Comparison of ENCODE assay signal across 25 cellular contexts in genomic region chr7:133079296-133079695, GRCh38. TPM values are rescaled to one million over a fixed set of nuclear protein-coding genes. Genes with fewer than 3 reads are reported as not detected.
DNase-seq lines count a peak whose midpoint lies in the region; ATAC-seq, FAIRE-seq and TF ChIP-seq lines count a peak whose summit lies in the region.
"Had no signal": no experiment of that assay in that cellular context is flagged by ENCODE, and none has a peak within 500 bp of the region (broad histone marks: within the 10 kb centered on the region; RNA-seq: fewer than 3 reads in every experiment).

No MANE protein-coding gene starts in this region.

- DNase-seq in DND-41 = no peak
- no peak for DNase-seq in astrocyte (ENCODE audit: low read depth)
- no peak for DNase-seq in SJCRH30
- DNase-seq in transverse colon = no peak
- no peak for DNase-seq in retina
- DNase-seq: activated CD4-positive, alpha-beta T cell treated with anti-CD3 and anti-CD28 coated beads, Interleukin-2, amount 50 U/mL, for 4 hours; activated CD8-positive, alpha-beta memory T cell treated with anti-CD3 and anti-CD28 coated beads, Interleukin-2, amount 50 U/mL, for 48 hours; activated gamma-delta T cell; amygdala; Caco-2; central memory CD4-positive, alpha-beta T cell; gastrocnemius medialis; left colon; NCI-H1436 treated with DMSO at 0.1 percent for 48 hours; NCI-H82; psoas muscle; small intestine; stimulated activated naive CD8-positive, alpha-beta T cell treated with anti-CD3 and anti-CD28 coated beads, Interleukin-15, Interleukin-2, amounts not matched to agents 100 U/mL and 50 U/mL, for 24 hours; T-helper 2 cell; thyroid gland; WERI-Rb-1 had no signal

- H3K9me3 ChIP-seq in DND-41 (ENCODE audit: insufficient read depth, low read length, severe bottlenecking) (no peaks in the 10 kb centered on the region), HUES64 (ENCODE audit: insufficient read depth, low read depth, low read length) (no peaks in the 10 kb centered on the region), astrocyte (ENCODE audit: insufficient read depth, low read depth, low read length) (no peaks in the 10 kb centered on the region), SJCRH30 (replicated peaks) (no peaks in the 10 kb centered on the region), transverse colon (no peaks in the 10 kb centered on the region)
- H3K9me3 ChIP-seq: Caco-2, gastrocnemius medialis, psoas muscle, thyroid gland had no signal

- H3K4me3 Mint-ChIP-seq in astrocyte (ENCODE audit: unreplicated experiment) = peak overlapping the region; percentile 55
- peak overlapping the region; percentile 66 to 80 (median 78) for H3K4me3 Mint-ChIP-seq in nephron

- peak overlapping the region in 1 of 2 experiments; percentile 12; a peak in 1 of 4 replicates for H3K4me3 ChIP-seq in DND-41 (ENCODE audit: low read depth in 1 of 2, low read length in 2 of 2)
- peak overlapping the region; percentile 74 for H3K4me3 ChIP-seq in HUES64 (ENCODE audit: low read length)
- no peak overlapping the region for H3K4me3 ChIP-seq in astrocyte (ENCODE audit: insufficient read depth, low read depth, low read length)
- no peak overlapping the region for H3K4me3 ChIP-seq in SJCRH30
- no peak overlapping the region for H3K4me3 ChIP-seq in transverse colon
- H3K4me3 ChIP-seq: gastrocnemius medialis, psoas muscle, thyroid gland had no signal

- TF ChIP-seq CTCF in DND-41 (IDR thresholded peaks at IDR 0.05; ENCODE audit: borderline replicate concordance, extremely low read depth, low read length, poor library complexity, severe bottlenecking) = no peak
- TF ChIP-seq CTCF in astrocyte (IDR thresholded peaks at IDR 0.05; ENCODE audit: insufficient read depth, low read depth, low read length) = no peak
- no peak for TF ChIP-seq CTCF in nephron (IDR thresholded peaks at IDR 0.05; ENCODE audit: unreplicated experiment in 3 of 3)
- no peak for TF ChIP-seq CTCF in transverse colon (IDR thresholded peaks at IDR 0.05)

- WGBS in HUES64 = 64% methylated on average over 4 of the region's 5 CpGs
- 74 to 80% methylated on average over 5 of the region's 5 CpGs for WGBS in transverse colon (ENCODE audit: low coverage in 1 of 2), 2 donors

- intact Hi-C loops in transverse colon (cut with DNase I; ENCODE audit: low total_unique reads) = no loop called here

- H3K4me1 Mint-ChIP-seq in astrocyte (ENCODE audit: low read depth, unreplicated experiment) (peaks cover 15% of the 10 kb centered on the region), nephron (peaks cover 40% of the 10 kb centered on the region)

- peaks cover 23% of the 10 kb centered on the region for H3K36me3 ChIP-seq in DND-41 (ENCODE audit: insufficient read depth, low read length)
- 0 out of 2 replicates have a peak, but pooled peaks cover 3% of the 10 kb centered on the region for H3K36me3 ChIP-seq in HUES64 (ENCODE audit: insufficient read depth, low read length)
- no peaks in the 10 kb centered on the region for H3K36me3 ChIP-seq in astrocyte (ENCODE audit: insufficient read depth, low read length)
- peaks cover 18% of the 10 kb centered on the region; the same call in 1 of the 2 replicates for H3K36me3 ChIP-seq in SJCRH30
- no peaks in the 10 kb centered on the region for H3K36me3 ChIP-seq in transverse colon
- H3K36me3 ChIP-seq: gastrocnemius medialis, thyroid gland had no signal

- no peaks in the 10 kb centered on the region for H3K9me3 Mint-ChIP-seq in astrocyte (ENCODE audit: unreplicated experiment)
- H3K9me3 Mint-ChIP-seq in nephron = no peaks in the 10 kb centered on the region

- in situ Hi-C loops in transverse colon (cut with MboI; ENCODE audit: low pct_ligation_motif_present in 1 of 4, low pct_unique_long_range_greater_than_20kb in 1 of 4, low sequenced_read_pairs in 3 of 4) = no loop called here

- no peak for ATAC-seq in DND-41 (ENCODE audit: insufficient read depth, low read depth)
- ATAC-seq in GM21381 (IDR thresholded peaks at IDR 0.05; ENCODE audit: unreplicated experiment) = no peak
- ATAC-seq: gastrocnemius medialis; left colon; Panc1; psoas muscle; stimulated activated naive CD8-positive, alpha-beta T cell treated with anti-CD3 and anti-CD28 coated beads, Interleukin-15, Interleukin-2, amounts not matched to agents 100 U/mL and 50 U/mL, for 24 hours had no signal

- H3K9ac ChIP-seq in DND-41 (ENCODE audit: low read depth, low read length) (no peak overlapping the region), HUES64 (ENCODE audit: low read depth, low read length) (peak overlapping the region; percentile 8), astrocyte (ENCODE audit: low read length) (no peak overlapping the region)

- peaks cover 28% of the 10 kb centered on the region for H3K4me1 ChIP-seq in DND-41 (ENCODE audit: insufficient read depth, low read length)
- H3K4me1 ChIP-seq in HUES64 (ENCODE audit: insufficient read depth, low read length) = peaks cover 37% of the 10 kb centered on the region
- no peaks in the 10 kb centered on the region for H3K4me1 ChIP-seq in astrocyte (ENCODE audit: insufficient read depth, low read length)
- H3K4me1 ChIP-seq in SJCRH30 = no peaks in the 10 kb centered on the region
- H3K4me1 ChIP-seq in transverse colon = peaks cover 0 to 28% (median 17%) of the 10 kb centered on the region in 4 donors

- H3K27me3 Mint-ChIP-seq in astrocyte (ENCODE audit: low read depth, unreplicated experiment) (no peaks in the 10 kb centered on the region), nephron (ENCODE audit: low read depth) (no peaks in the 10 kb centered on the region)

- FAIRE-seq in astrocyte (lab: Jason Lieb, UNC) = no peak
- FAIRE-seq: small intestine had no signal

- peak overlapping the region; percentile 92 for H3K4me2 ChIP-seq in DND-41 (ENCODE audit: insufficient read depth, low read length)
- H3K4me2 ChIP-seq in astrocyte (ENCODE audit: low read length) = no peak overlapping the region

- TF ChIP-seq POLR2A in transverse colon (IDR thresholded peaks at IDR 0.05) = no peak

- H3K36me3 Mint-ChIP-seq in astrocyte (ENCODE audit: low read depth, unreplicated experiment) = peaks cover 2% of the 10 kb centered on the region
- peaks cover 8% of the 10 kb centered on the region for H3K36me3 Mint-ChIP-seq in nephron (ENCODE audit: low read depth)

- H3K79me2 ChIP-seq in DND-41 (ENCODE audit: insufficient read depth, low read length) (peaks cover 74% of the 10 kb centered on the region), astrocyte (ENCODE audit: insufficient read depth, low read length) (peaks cover 75% of the 10 kb centered on the region)

- H3K27ac Mint-ChIP-seq in astrocyte (ENCODE audit: unreplicated experiment) = no peak overlapping the region
- no peak overlapping the region for H3K27ac Mint-ChIP-seq in nephron

- H3K27ac ChIP-seq in DND-41 (ENCODE audit: low read length) = no peak overlapping the region
- peak overlapping the region; percentile 66; the same call in 1 of the 2 replicates for H3K27ac ChIP-seq in HUES64 (ENCODE audit: low read depth, low read length)
- H3K27ac ChIP-seq in astrocyte (ENCODE audit: low read depth, low read length) = no peak overlapping the region
- H3K27ac ChIP-seq in SJCRH30 = no peak overlapping the region
- H3K27ac ChIP-seq in transverse colon = no peak overlapping the region
- H3K27ac ChIP-seq: gastrocnemius medialis, psoas muscle, thyroid gland, WERI-Rb-1 had no signal

- peaks cover 49% of the 10 kb centered on the region for H4K20me1 ChIP-seq in DND-41 (ENCODE audit: insufficient read depth, low read length)
- peaks cover 54% of the 10 kb centered on the region for H4K20me1 ChIP-seq in astrocyte (ENCODE audit: insufficient read depth, low read length)

- H2AFZ ChIP-seq in DND-41 (ENCODE audit: low read depth, low read length) (no peak overlapping the region), astrocyte (ENCODE audit: low read depth, low read length) (no peak overlapping the region)

- H3K27me3 ChIP-seq in DND-41 (ENCODE audit: insufficient read depth, low read length, poor library complexity) (no peaks in the 10 kb centered on the region), HUES64 (ENCODE audit: insufficient read depth, low read length) (no peaks in the 10 kb centered on the region), astrocyte (ENCODE audit: insufficient read depth, low read length) (no peaks in the 10 kb centered on the region), SJCRH30 (no peaks in the 10 kb centered on the region), transverse colon (no peaks in the 10 kb centered on the region)
- H3K27me3 ChIP-seq: gastrocnemius medialis, thyroid gland had no signal

- no peak for TF ChIP-seq EP300 in transverse colon (IDR thresholded peaks at IDR 0.05; ENCODE audit: low read depth)

RNA-seq across cellular contexts. Expression of gene CHCHD3, which starts 2.6 kb away (rescaled TPM):
- 114 TPM for polyA plus RNA-seq in HUES64 (2013, experiment 1 of 2)
- polyA plus RNA-seq in HUES64 (2013, experiment 2 of 2) = 120 TPM
- total RNA-seq in astrocyte (58.8 and 63.1 TPM in 2 replicates), transverse colon (10 to 100 TPM; 49.4 to 78.1 (median 52.9) TPM)
- total RNA-seq in SJCRH30 (2014; rRNA removed; shearing (Covaris generic)) = 192 and 193 TPM in 2 replicates
